ENCODE assay signal across 1 cellular context in genomic region chr20:51966296-51966971, GRCh38.
TF ChIP-seq lines count a peak whose summit lies in the region.

No MANE protein-coding gene starts in this region.

TF ChIP-seq in HepG2, 621 proteins besides CTCF, POLR2A, EP300 and RAD21 (continued from another document):
- TF ChIP-seq PAWR (CRISPR knock-in tag; IDR thresholded peaks at IDR 0.05; ENCODE audit: borderline replicate concordance), result no peak
- TF ChIP-seq, protein P1, sequence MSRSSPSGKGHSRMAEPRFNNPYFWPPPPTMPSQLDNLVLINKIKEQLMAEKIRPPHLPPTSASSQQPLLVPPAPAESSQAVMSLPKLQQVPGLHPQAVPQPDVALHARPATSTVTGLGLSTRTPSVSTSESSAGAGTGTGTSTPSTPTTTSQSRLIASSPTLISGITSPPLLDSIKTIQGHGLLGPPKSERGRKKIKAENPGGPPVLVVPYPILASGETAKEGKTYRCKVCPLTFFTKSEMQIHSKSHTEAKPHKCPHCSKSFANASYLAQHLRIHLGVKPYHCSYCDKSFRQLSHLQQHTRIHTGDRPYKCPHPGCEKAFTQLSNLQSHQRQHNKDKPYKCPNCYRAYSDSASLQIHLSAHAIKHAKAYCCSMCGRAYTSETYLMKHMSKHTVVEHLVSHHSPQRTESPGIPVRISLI (CRISPR knock-in tag; IDR thresholded peaks at IDR 0.05; ENCODE audit: borderline replicate concordance), result peak; percentile 50; the same call in 1 of the 2 replicates
- TF ChIP-seq TARDBP (CRISPR knock-in tag; IDR thresholded peaks at IDR 0.05), result 0 out of 2 replicates have a peak, but pooled peaks have one; percentile 23
- TF ChIP-seq MAZ (IDR thresholded peaks at IDR 0.05; ENCODE audit: borderline replicate concordance, low read depth, low read length), result no peak
- TF ChIP-seq MAZ (CRISPR knock-in tag; IDR thresholded peaks at IDR 0.05; ENCODE audit: low read depth), result 0 out of 2 replicates have a peak, but pooled peaks have one; percentile 20
- TF ChIP-seq ZNF556 (CRISPR knock-in tag; IDR thresholded peaks at IDR 0.05; ENCODE audit: borderline replicate concordance), result peak; percentile 20; the same call in 1 of the 2 replicates
- peak; percentile 90 for TF ChIP-seq SMC3 (IDR thresholded peaks at IDR 0.05; ENCODE audit: low read length)
- TF ChIP-seq KLF16 (CRISPR knock-in tag; IDR thresholded peaks at IDR 0.05), result 0 out of 4 replicates have a peak, but pooled peaks of 1 of the 2 experiments have one; percentile 32
- 0 out of 2 replicates have a peak, but pooled peaks have one; percentile 34 for TF ChIP-seq ZNF34 (CRISPR knock-in tag; IDR thresholded peaks at IDR 0.05; ENCODE audit: borderline replicate concordance)
- peak; percentile 35 for TF ChIP-seq XRCC5 (optimal IDR thresholded peaks at IDR 0.05; ENCODE audit: low read length)
- TF ChIP-seq, protein P2, sequence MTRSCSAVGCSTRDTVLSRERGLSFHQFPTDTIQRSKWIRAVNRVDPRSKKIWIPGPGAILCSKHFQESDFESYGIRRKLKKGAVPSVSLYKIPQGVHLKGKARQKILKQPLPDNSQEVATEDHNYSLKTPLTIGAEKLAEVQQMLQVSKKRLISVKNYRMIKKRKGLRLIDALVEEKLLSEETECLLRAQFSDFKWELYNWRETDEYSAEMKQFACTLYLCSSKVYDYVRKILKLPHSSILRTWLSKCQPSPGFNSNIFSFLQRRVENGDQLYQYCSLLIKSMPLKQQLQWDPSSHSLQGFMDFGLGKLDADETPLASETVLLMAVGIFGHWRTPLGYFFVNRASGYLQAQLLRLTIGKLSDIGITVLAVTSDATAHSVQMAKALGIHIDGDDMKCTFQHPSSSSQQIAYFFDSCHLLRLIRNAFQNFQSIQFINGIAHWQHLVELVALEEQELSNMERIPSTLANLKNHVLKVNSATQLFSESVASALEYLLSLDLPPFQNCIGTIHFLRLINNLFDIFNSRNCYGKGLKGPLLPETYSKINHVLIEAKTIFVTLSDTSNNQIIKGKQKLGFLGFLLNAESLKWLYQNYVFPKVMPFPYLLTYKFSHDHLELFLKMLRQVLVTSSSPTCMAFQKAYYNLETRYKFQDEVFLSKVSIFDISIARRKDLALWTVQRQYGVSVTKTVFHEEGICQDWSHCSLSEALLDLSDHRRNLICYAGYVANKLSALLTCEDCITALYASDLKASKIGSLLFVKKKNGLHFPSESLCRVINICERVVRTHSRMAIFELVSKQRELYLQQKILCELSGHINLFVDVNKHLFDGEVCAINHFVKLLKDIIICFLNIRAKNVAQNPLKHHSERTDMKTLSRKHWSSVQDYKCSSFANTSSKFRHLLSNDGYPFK (CRISPR knock-in tag; IDR thresholded peaks at IDR 0.05; ENCODE audit: borderline replicate concordance), result no peak
- TF ChIP-seq IRF2 (CRISPR knock-in tag; IDR thresholded peaks at IDR 0.05), result 0 out of 2 replicates have a peak, but pooled peaks have one; percentile 43
- TF ChIP-seq ZNF121 (CRISPR knock-in tag; IDR thresholded peaks at IDR 0.05), result 0 out of 2 replicates have a peak, but pooled peaks have one; percentile 28
- TF ChIP-seq NR2F6 (IDR thresholded peaks at IDR 0.05), result no peak
- TF ChIP-seq NR2F6 (CRISPR knock-in tag; IDR thresholded peaks at IDR 0.05), result peak; percentile 25; the same call in 1 of the 2 replicates
- TF ChIP-seq ZNF501 (CRISPR knock-in tag; IDR thresholded peaks at IDR 0.05), result 0 out of 2 replicates have a peak, but pooled peaks have one; percentile 34
- TF ChIP-seq ARID5B (CRISPR knock-in tag; IDR thresholded peaks at IDR 0.05), result 0 out of 2 replicates have a peak, but pooled peaks have one; percentile 14
- peak; percentile 61 for TF ChIP-seq TEAD3 (CRISPR knock-in tag; optimal IDR thresholded peaks at IDR 0.05; ENCODE audit: borderline replicate concordance)
